ENCODE assay signal across 25 cellular contexts in genomic region chr1:166960871-166961474, GRCh38. TPM values are rescaled to one million over a fixed set of nuclear protein-coding genes. Genes with fewer than 3 reads are reported as not detected.
DNase-seq lines count a peak whose midpoint lies in the region; ATAC-seq and TF ChIP-seq lines count a peak whose summit lies in the region.
"Had no signal": no experiment of that assay in that cellular context is flagged by ENCODE, and none has a peak within 500 bp of the region (broad histone marks: within the 10 kb centered on the region; RNA-seq: fewer than 3 reads in every experiment).

No MANE protein-coding gene starts in this region.

- no peak for TF ChIP-seq CTCF in prostate gland (IDR thresholded peaks at IDR 0.05)

- 94% methylated on average over 1 of the region's 1 CpG for WGBS in prostate gland

- DNase-seq in kidney glomerular epithelial cell (lab: John Stamatoyannopoulos, UW) (peak; percentile 65), mesenteric fat pad (ENCODE audit: low spot score) (no peak), prostate gland (ENCODE audit: low spot score) (no peak), NCI-H748 treated with DMSO at 0.1 percent for 48 hours (lab: John Stamatoyannopoulos, UW) (no peak)
- DNase-seq: activated CD4-positive, alpha-beta T cell treated with anti-CD3 and anti-CD28 coated beads, Interleukin-2, amount 50 U/mL, for 1 hour; DMS153; erythroblast; foreskin melanocyte; GF-D8; HCEC 1CT; KG1; NCI-H2029 treated with DMSO at 0.1 percent for 48 hours; occipital lobe; Peyer's patch; right lobe of liver; substantia nigra had no signal

- no peak overlapping the region for H3K27ac ChIP-seq in prostate gland
- H3K27ac ChIP-seq: hepatocyte, Peyer's patch, right lobe of liver, SJSA1 had no signal

- no peak overlapping the region for H3K4me3 ChIP-seq in prostate gland
- H3K4me3 ChIP-seq: hepatocyte, Peyer's patch, right lobe of liver, SJSA1 had no signal

- intact Hi-C loops in prostate gland (cut with DNase I) = no loop called here

- H3K4me1 ChIP-seq in prostate gland (replicated peaks) = no peaks in the 10 kb centered on the region
- H3K4me1 ChIP-seq: Peyer's patch, right lobe of liver had no signal

- H3K27me3 ChIP-seq in prostate gland (replicated peaks; ENCODE audit: insufficient read depth) = no peaks in the 10 kb centered on the region
- H3K27me3 ChIP-seq: Peyer's patch, right lobe of liver, SJSA1 had no signal

- ATAC-seq in GM18508 (IDR thresholded peaks at IDR 0.05; ENCODE audit: insufficient read depth, unreplicated experiment) (peak; percentile 60), GM19463 (IDR thresholded peaks at IDR 0.05; ENCODE audit: unreplicated experiment) (peak; percentile 54), HG03139 (IDR thresholded peaks at IDR 0.05; ENCODE audit: unreplicated experiment) (peak; percentile 81), HG03025 (IDR thresholded peaks at IDR 0.05; ENCODE audit: low FRiP score, unreplicated experiment) (no peak)
- ATAC-seq: right lobe of liver had no signal

- no peaks in the 10 kb centered on the region for H3K36me3 ChIP-seq in prostate gland
- H3K36me3 ChIP-seq: Peyer's patch, right lobe of liver, SJSA1 had no signal

- no peak for TF ChIP-seq POLR2A in prostate gland (IDR thresholded peaks at IDR 0.05)

- no peaks in the 10 kb centered on the region for H3K9me3 ChIP-seq in prostate gland
- H3K9me3 ChIP-seq: Peyer's patch, right lobe of liver, SJSA1 had no signal

RNA-seq across cellular contexts. Expression of gene ILDR2, which starts 14.4 kb away (rescaled TPM):
- total RNA-seq in mesenteric fat pad (0.29 TPM), prostate gland (100 to 1,000 TPM in 1 of 2 donors, 1 to 10 TPM in 1; 3.2 to 175 TPM)
- total RNA-seq: lung microvascular endothelial cell had no signal

RNA-seq across cellular contexts. Expression of gene MAEL, which starts 28.1 kb away (rescaled TPM):
- total RNA-seq in mesenteric fat pad (not detected), prostate gland (10 to 100 TPM in 1 of 2 donors, under 1 TPM in 1; 0.32 to 32.7 TPM)
- total RNA-seq: activated T-helper 2 cell treated with anti-CD3 and anti-CD28 coated beads, Interferon-gamma antibody, Interleukin-2, Interleukin-4, amounts not matched to agents 10 μg/mL and 5 μg/mL and 100 μg/mL, durations not matched to agents 14 hours and 24 hours and 36 hours; hepatocyte; lung microvascular endothelial cell; Peyer's patch; T-helper 1 cell treated with Interleukin-12 subunit alpha and Interleukin-12 subunit beta and Interleukin-4 antibody, amounts not matched to agents 30 ng/mL and 1 ng/mL, for 36 hours had no signal
